In genomic region chr3:138051946-138052802, GRCh38 we compare ENCODE assay signal across 9 cellular contexts. TPM values are rescaled to one million over a fixed set of nuclear protein-coding genes. Genes with fewer than 3 reads are reported as not detected.
DNase-seq lines count a peak whose midpoint lies in the region; ATAC-seq, FAIRE-seq and TF ChIP-seq lines count a peak whose summit lies in the region.
"Had no signal": no experiment of that assay in that cellular context is flagged by ENCODE, and none has a peak within 500 bp of the region (broad histone marks: within the 10 kb centered on the region; RNA-seq: fewer than 3 reads in every experiment).

No MANE protein-coding gene starts in this region.

- H3K36me3 ChIP-seq in bronchial epithelial cell (ENCODE audit: control insufficient read depth, insufficient read depth, low read length), result no peaks in the 10 kb centered on the region
- H3K36me3 ChIP-seq in lower lobe of right lung, result peaks cover 9% of the 10 kb centered on the region
- no peaks in the 10 kb centered on the region for H3K36me3 ChIP-seq in CD8-positive, alpha-beta memory T cell (ENCODE audit: insufficient read depth, low read length)

- H3K27me3 Mint-ChIP-seq in T-helper 2 cell treated with Interferon-gamma antibody and Interleukin-4, amounts not matched to agents 5 μg/mL and 100 μg/mL, for 36 hours (ENCODE audit: low read depth), result peaks cover 21% of the 10 kb centered on the region
- H3K27me3 Mint-ChIP-seq in CD8-positive, alpha-beta memory T cell, result peaks cover 8 to 32% of the 10 kb centered on the region in 2 donors

- no peak for TF ChIP-seq POLR2A in GM12891 (IDR thresholded peaks at IDR 0.05; ENCODE audit: low read depth, low read length)

- FAIRE-seq in GM12891 (lab: Jason Lieb, UNC), result peak; percentile 68
- FAIRE-seq in bronchial epithelial cell (lab: Jason Lieb, UNC), result no peak

- no peaks in the 10 kb centered on the region for H3K9me3 Mint-ChIP-seq in T-helper 2 cell treated with Interferon-gamma antibody and Interleukin-4, amounts not matched to agents 5 μg/mL and 100 μg/mL, for 36 hours
- peaks cover 0 to 5% (median 2%) of the 10 kb centered on the region in 5 donors for H3K9me3 Mint-ChIP-seq in CD8-positive, alpha-beta memory T cell

- ATAC-seq in HG02870 (IDR thresholded peaks at IDR 0.05; ENCODE audit: unreplicated experiment) (peak; percentile 61), lower lobe of right lung (peak; percentile 83 to 87)

- H3K9me3 ChIP-seq in lower lobe of right lung, result no peaks in the 10 kb centered on the region
- no peaks in the 10 kb centered on the region for H3K9me3 ChIP-seq in CD8-positive, alpha-beta memory T cell (ENCODE audit: low read length)

- H3K27ac Mint-ChIP-seq in T-helper 2 cell treated with Interferon-gamma antibody and Interleukin-4, amounts not matched to agents 5 μg/mL and 100 μg/mL, for 36 hours, result no peak overlapping the region
- peak overlapping the region in 1 of 8 donors; percentile 80 for H3K27ac Mint-ChIP-seq in CD8-positive, alpha-beta memory T cell

- POLR2A ChIA-PET in CD8-positive, alpha-beta memory T cell (lab: Charles Lee), result no interaction called here

- H3K36me3 Mint-ChIP-seq in T-helper 2 cell treated with Interferon-gamma antibody and Interleukin-4, amounts not matched to agents 5 μg/mL and 100 μg/mL, for 36 hours (ENCODE audit: low read depth), result no peaks in the 10 kb centered on the region
- H3K36me3 Mint-ChIP-seq in CD8-positive, alpha-beta memory T cell, result no peaks in the 10 kb centered on the region
- H3K36me3 Mint-ChIP-seq: naive B cell had no signal

- H3K4me3 ChIP-seq in bronchial epithelial cell (ENCODE audit: low read depth, low read length) (no peak overlapping the region), lower lobe of right lung (no peak overlapping the region)
- no peak overlapping the region for H3K4me3 ChIP-seq in CD8-positive, alpha-beta memory T cell (ENCODE audit: low read length)

- peak; percentile 18 to 29 for DNase-seq in AML-193 (lab: John Stamatoyannopoulos, UW)
- no peak for DNase-seq in GM12891 (ENCODE audit: insufficient read length, low spot score)
- DNase-seq in NCI-H2107 treated with DMSO at 0.1 percent for 48 hours (lab: John Stamatoyannopoulos, UW; ENCODE audit: unreplicated experiment), result peak; percentile 14
- DNase-seq in bronchial epithelial cell (ENCODE audit: low read depth), result peak; percentile 55
- peak; percentile 69 for DNase-seq in lower lobe of right lung
- no peak for DNase-seq in T-helper 2 cell treated with Interferon-gamma antibody and Interleukin-4, amounts not matched to agents 5 μg/mL and 100 μg/mL, for 36 hours (ENCODE audit: low spot score)
- no peak for DNase-seq in CD8-positive, alpha-beta memory T cell
- DNase-seq: naive B cell had no signal

- H3K4me1 Mint-ChIP-seq in T-helper 2 cell treated with Interferon-gamma antibody and Interleukin-4, amounts not matched to agents 5 μg/mL and 100 μg/mL, for 36 hours (ENCODE audit: low read depth), result no peaks in the 10 kb centered on the region
- no peaks in the 10 kb centered on the region for H3K4me1 Mint-ChIP-seq in CD8-positive, alpha-beta memory T cell
- H3K4me1 Mint-ChIP-seq: naive B cell had no signal

- CTCF ChIA-PET in CD8-positive, alpha-beta memory T cell (lab: Charles Lee), result no interaction called here

- no peak overlapping the region for H3K4me3 Mint-ChIP-seq in T-helper 2 cell treated with Interferon-gamma antibody and Interleukin-4, amounts not matched to agents 5 μg/mL and 100 μg/mL, for 36 hours
- no peak overlapping the region for H3K4me3 Mint-ChIP-seq in CD8-positive, alpha-beta memory T cell
- H3K4me3 Mint-ChIP-seq: naive B cell had no signal

- intact Hi-C loops in lower lobe of right lung (cut with DNase I), result no loop called here

- no peaks in the 10 kb centered on the region for H3K27me3 ChIP-seq in bronchial epithelial cell (ENCODE audit: control insufficient read depth, insufficient read depth, low read length)
- H3K27me3 ChIP-seq in lower lobe of right lung (ENCODE audit: low read depth), result no peaks in the 10 kb centered on the region
- no peaks in the 10 kb centered on the region for H3K27me3 ChIP-seq in CD8-positive, alpha-beta memory T cell (ENCODE audit: insufficient read depth, low read length, poor library complexity, severe bottlenecking)

- no peaks in the 10 kb centered on the region for H3K4me1 ChIP-seq in lower lobe of right lung
- no peaks in the 10 kb centered on the region for H3K4me1 ChIP-seq in CD8-positive, alpha-beta memory T cell (ENCODE audit: insufficient read depth, low read length)

- no peak overlapping the region for H3K27ac ChIP-seq in lower lobe of right lung
- no peak overlapping the region for H3K27ac ChIP-seq in CD8-positive, alpha-beta memory T cell (ENCODE audit: low read depth, low read length)

- TF ChIP-seq CTCF in bronchial epithelial cell (IDR thresholded peaks at IDR 0.05; ENCODE audit: insufficient read depth, low read length, severe bottlenecking), result peak; percentile 91
- peak; percentile 61 for TF ChIP-seq CTCF in lower lobe of right lung (IDR thresholded peaks at IDR 0.05)

TF ChIP-seq in GM12891, 5 proteins besides CTCF, POLR2A, EP300 and RAD21:
- TF ChIP-seq TAF1 (IDR thresholded peaks at IDR 0.05; ENCODE audit: low read depth, low read length) (no peak), SPI1 (IDR thresholded peaks at IDR 0.05; ENCODE audit: low read depth, low read length) (0 out of 2 replicates have a peak, but pooled peaks have one; percentile 5)

RNA-seq across cellular contexts. Expression of gene CLDN18, which starts 42.2 kb away (rescaled TPM):
- polyA plus RNA-seq in GM12891 (2012; ENCODE audit: low read depth, missing spikeins), result not detected
- total RNA-seq in bronchial epithelial cell (not detected in 2 replicates), lower lobe of right lung (162 TPM)
- total RNA-seq in CD8-positive, alpha-beta memory T cell, result not detected
- polyA plus RNA-seq in CD8-positive, alpha-beta memory T cell, result not detected

Comparison
In these comparisons a context has a peak if more than half of its experiments do, and no peak if none do; other contexts are left out.
1. DNase-seq: peak in AML-193 (2 of 2), NCI-H2107 treated with DMSO at 0.1 percent for 48 hours (single experiment), bronchial epithelial cell (single experiment) and lower lobe of right lung (single experiment); none in GM12891 (single experiment), T-helper 2 cell treated with Interferon-gamma antibody and Interleukin-4, amounts not matched to agents 5 μg/mL and 100 μg/mL, for 36 hours (single experiment) and CD8-positive, alpha-beta memory T cell (0 of 5).
2. RNA of gene CLDN18, which starts 42.2 kb away (total RNA-seq): 162 TPM in lower lobe of right lung (single experiment); not detected in bronchial epithelial cell and not detected in CD8-positive, alpha-beta memory T cell; every median in the first group is over 100 times any median in the second.